In genomic region chr2:97718051-97718882, GRCh38 we compare ENCODE assay signal across 8 cellular contexts.
DNase-seq lines count a peak whose midpoint lies in the region; ATAC-seq and TF ChIP-seq lines count a peak whose summit lies in the region.

No MANE protein-coding gene starts in this region.

- no peaks in the 10 kb centered on the region for H3K36me3 Mint-ChIP-seq in nephron (ENCODE audit: low read depth)

- peak overlapping the region; percentile 3 for H3K27ac ChIP-seq in DOHH2 (ENCODE audit: low read depth, low read length)

- H3K79me2 ChIP-seq in DOHH2 (ENCODE audit: control insufficient read depth, low read length), result no peaks in the 10 kb centered on the region

- peaks cover 19% of the 10 kb centered on the region for H3K4me1 ChIP-seq in DOHH2 (ENCODE audit: control insufficient read depth, low read length)

- H3K9me3 ChIP-seq in DOHH2 (ENCODE audit: control insufficient read depth, insufficient read depth, low read length), result no peaks in the 10 kb centered on the region

- H3K27ac Mint-ChIP-seq in nephron, result peak overlapping the region in 2 of 3 experiments; percentile 48 to 57

- no peaks in the 10 kb centered on the region for H3K36me3 ChIP-seq in DOHH2 (ENCODE audit: control insufficient read depth, low read length)

- no peak overlapping the region for H3K4me3 Mint-ChIP-seq in nephron

- no peaks in the 10 kb centered on the region for H4K20me1 ChIP-seq in DOHH2 (ENCODE audit: control insufficient read depth, insufficient read depth, low read depth, low read length)

- no peaks in the 10 kb centered on the region for H3K27me3 ChIP-seq in DOHH2 (ENCODE audit: control insufficient read depth, low read length)

- H3K4me1 Mint-ChIP-seq in nephron, result peaks cover 26% of the 10 kb centered on the region

- ATAC-seq in HG03354 (IDR thresholded peaks at IDR 0.05; ENCODE audit: poor library complexity, severe bottlenecking, unreplicated experiment), result peak; percentile 69

- no peaks in the 10 kb centered on the region for H3K9me3 Mint-ChIP-seq in nephron

- peak; percentile 66 for DNase-seq in activated CD8-positive, alpha-beta memory T cell treated with anti-CD3 and anti-CD28 coated beads, Interleukin-2, amount 50 U/mL, for 4 hours
- DNase-seq in DMS53 treated with DMSO at 0.1 percent for 48 hours (lab: John Stamatoyannopoulos, UW; ENCODE audit: unreplicated experiment), result no peak
- DNase-seq in foreskin melanocyte, result no peak
- DNase-seq in NCI-H446 treated with DMSO at 0.1 percent for 48 hours (lab: John Stamatoyannopoulos, UW), result no peak
- DNase-seq in superior temporal gyrus (ENCODE audit: extremely low spot score), result no peak

- no peaks in the 10 kb centered on the region for H3K9me2 ChIP-seq in DOHH2 (replicated peaks; ENCODE audit: control insufficient read depth, low read length)

- peaks cover 3% of the 10 kb centered on the region for H3K27me3 Mint-ChIP-seq in nephron (ENCODE audit: low read depth)

- no peaks in the 10 kb centered on the region for H3F3A ChIP-seq in DOHH2 (ENCODE audit: control insufficient read depth, insufficient read depth)

- TF ChIP-seq CTCF in DOHH2 (IDR thresholded peaks at IDR 0.05; ENCODE audit: low read depth, low read length, poor library complexity, severe bottlenecking), result no peak
- no peak for TF ChIP-seq CTCF in nephron (IDR thresholded peaks at IDR 0.05; ENCODE audit: unreplicated experiment in 3 of 3)

- peak overlapping the region; percentile 50 for H3K4me3 ChIP-seq in DOHH2 (ENCODE audit: low read length)

- peak overlapping the region; percentile 72 for H3K4me2 ChIP-seq in DOHH2 (ENCODE audit: low read length)
